In genomic region chr3:24525022-24525421, GRCh38 we compare ENCODE assay signal across 35 cellular contexts. TPM values are rescaled to one million over a fixed set of nuclear protein-coding genes. Genes with fewer than 3 reads are reported as not detected.
"Had no signal": no experiment of that assay in that cellular context is flagged by ENCODE, and none has a peak within 500 bp of the region (broad histone marks: within the 10 kb centered on the region; RNA-seq: fewer than 3 reads in every experiment).

No MANE protein-coding gene starts in this region.

- H3K36me3 ChIP-seq: ascending aorta, breast epithelium, cardiac muscle cell, colonic mucosa, gastrocnemius medialis, heart left ventricle, WERI-Rb-1 had no signal

- H3K9me3 ChIP-seq: ascending aorta, breast epithelium, colonic mucosa, gastrocnemius medialis, heart left ventricle had no signal

- H3K4me1 ChIP-seq: breast epithelium had no signal

- H3K36me3 Mint-ChIP-seq: activated naive CD4-positive, alpha-beta T cell treated with anti-CD3 and anti-CD28 coated beads, Interleukin-2, amount 10 ng/mL, durations not matched to agents 7 days and 5 days; activated naive CD8-positive, alpha-beta T cell treated with anti-CD3 and anti-CD28 coated beads, Interleukin-2, amount 10 ng/mL, durations not matched to agents 7 days and 5 days; brain had no signal

- DNase-seq: activated B cell treated with CpG ODN at 0.5 μM for 24 hours; activated CD4-positive, alpha-beta T cell treated with anti-CD3 and anti-CD28 coated beads for 48 hours; activated CD4-positive, alpha-beta T cell treated with anti-CD3 and anti-CD28 coated beads, Interleukin-2, amount 50 U/mL, for 1 hour; activated CD4-positive, alpha-beta T cell treated with anti-CD3 and anti-CD28 coated beads, Interleukin-2, amount 50 U/mL, for 48 hours; activated CD8-positive, alpha-beta memory T cell treated with anti-CD3 and anti-CD28 coated beads, Interleukin-2, amount 50 U/mL, for 48 hours; activated CD8-positive, alpha-beta T cell treated with anti-CD3 and anti-CD28 coated beads for 36 hours; activated gamma-delta T cell; activated naive CD4-positive, alpha-beta T cell; activated naive CD4-positive, alpha-beta T cell treated with anti-CD3 and anti-CD28 coated beads, Interleukin-2, amount 10 ng/mL, durations not matched to agents 7 days and 5 days; activated naive CD8-positive, alpha-beta T cell treated with anti-CD3 and anti-CD28 coated beads, Interleukin-2, amount 10 ng/mL, durations not matched to agents 7 days and 5 days; activated T-cell treated with anti-CD3 and anti-CD28 coated beads for 4 hours; activated T-cell treated with anti-CD3 and anti-CD28 coated beads, Interleukin-2, amount 50 U/mL, for 24 hours; activated T-cell treated with anti-CD3 and anti-CD28 coated beads, Interleukin-2, amount 50 U/mL, for 72 hours; central memory CD4-positive, alpha-beta T cell; cerebellar nuclear complex; colonic mucosa; effector CD8-positive, alpha-beta T cell; foreskin fibroblast; gastrocnemius medialis; glutamatergic neuron; heart left ventricle; T-helper 1 cell; T-helper 17 cell; T1000; WERI-Rb-1 had no signal

- H3K9me3 Mint-ChIP-seq: activated B cell treated with CpG ODN at 0.5 μM for 24 hours; activated CD8-positive, alpha-beta T cell treated with anti-CD3 and anti-CD28 coated beads for 36 hours; activated naive CD4-positive, alpha-beta T cell treated with anti-CD3 and anti-CD28 coated beads, Interleukin-2, amount 10 ng/mL, durations not matched to agents 7 days and 5 days; activated naive CD8-positive, alpha-beta T cell treated with anti-CD3 and anti-CD28 coated beads, Interleukin-2, amount 10 ng/mL, durations not matched to agents 7 days and 5 days; activated T-cell treated with anti-CD3 and anti-CD28 coated beads, Interleukin-2, amount 50 U/mL, for 24 hours; activated T-cell treated with anti-CD3 and anti-CD28 coated beads, Interleukin-2, amount 50 U/mL, for 72 hours; T-helper 2 cell treated with Interferon-gamma antibody and Interleukin-4, amounts not matched to agents 5 μg/mL and 100 μg/mL, for 36 hours had no signal

- H3K4me3 ChIP-seq: ascending aorta, breast epithelium, cardiac muscle cell, colonic mucosa, gastrocnemius medialis, heart left ventricle had no signal

- FAIRE-seq: endometrium, endothelial cell of umbilical vein had no signal

- H3K4me3 Mint-ChIP-seq: activated B cell treated with CpG ODN at 0.5 μM for 24 hours; activated CD8-positive, alpha-beta T cell treated with anti-CD3 and anti-CD28 coated beads for 36 hours; activated naive CD4-positive, alpha-beta T cell treated with anti-CD3 and anti-CD28 coated beads, Interleukin-2, amount 10 ng/mL, durations not matched to agents 7 days and 5 days; activated naive CD8-positive, alpha-beta T cell treated with anti-CD3 and anti-CD28 coated beads, Interleukin-2, amount 10 ng/mL, durations not matched to agents 7 days and 5 days; activated T-cell treated with anti-CD3 and anti-CD28 coated beads, Interleukin-2, amount 50 U/mL, for 24 hours; activated T-cell treated with anti-CD3 and anti-CD28 coated beads, Interleukin-2, amount 50 U/mL, for 72 hours; brain; T-helper 17 cell; T-helper 2 cell treated with Interferon-gamma antibody and Interleukin-4, amounts not matched to agents 5 μg/mL and 100 μg/mL, for 36 hours had no signal

- ATAC-seq: activated CD4-positive, CD25-positive, alpha-beta regulatory T cell treated with anti-CD3 and anti-CD28 coated beads, Interleukin-2, amount 50 U/mL, for 24 hours; activated CD8-positive, alpha-beta T cell treated with anti-CD3 and anti-CD28 coated beads for 36 hours; activated naive CD4-positive, alpha-beta T cell treated with anti-CD3 and anti-CD28 coated beads, Interleukin-2, amount 50 U/mL, for 72 hours; activated T-cell treated with anti-CD3 and anti-CD28 coated beads, Interleukin-2, amount 50 U/mL, for 72 hours; gastrocnemius medialis; heart left ventricle; T-helper 17 cell had no signal

- H3K27me3 ChIP-seq: ascending aorta, breast epithelium, gastrocnemius medialis had no signal

- H3K27ac ChIP-seq: ascending aorta, breast epithelium, cardiac muscle cell, colonic mucosa, gastrocnemius medialis, heart left ventricle, WERI-Rb-1 had no signal

- H3K4me1 Mint-ChIP-seq: activated naive CD4-positive, alpha-beta T cell treated with anti-CD3 and anti-CD28 coated beads, Interleukin-2, amount 10 ng/mL, durations not matched to agents 7 days and 5 days; activated naive CD8-positive, alpha-beta T cell treated with anti-CD3 and anti-CD28 coated beads, Interleukin-2, amount 10 ng/mL, durations not matched to agents 7 days and 5 days; T-helper 17 cell had no signal

- H3K27ac Mint-ChIP-seq: activated B cell treated with CpG ODN at 0.5 μM for 24 hours; activated CD8-positive, alpha-beta T cell treated with anti-CD3 and anti-CD28 coated beads for 36 hours; activated naive CD4-positive, alpha-beta T cell treated with anti-CD3 and anti-CD28 coated beads, Interleukin-2, amount 10 ng/mL, durations not matched to agents 7 days and 5 days; activated naive CD4-positive, alpha-beta T cell treated with anti-CD3 and anti-CD28 coated beads, Interleukin-2, amount 50 U/mL, for 72 hours; activated naive CD8-positive, alpha-beta T cell treated with anti-CD3 and anti-CD28 coated beads, Interleukin-2, amount 10 ng/mL, durations not matched to agents 7 days and 5 days; activated T-cell treated with anti-CD3 and anti-CD28 coated beads, Interleukin-2, amount 50 U/mL, for 24 hours; activated T-cell treated with anti-CD3 and anti-CD28 coated beads, Interleukin-2, amount 50 U/mL, for 72 hours; brain; T-helper 17 cell; T-helper 2 cell treated with Interferon-gamma antibody and Interleukin-4, amounts not matched to agents 5 μg/mL and 100 μg/mL, for 36 hours had no signal

RNA-seq across cellular contexts. Expression of gene THRB, which starts 30.4 kb away (rescaled TPM):
- total RNA-seq: activated CD8-positive, alpha-beta memory T cell treated with anti-CD3 and anti-CD28 coated beads for 36 hours; activated CD8-positive, alpha-beta T cell treated with anti-CD3 and anti-CD28 coated beads for 36 hours; activated naive CD4-positive, alpha-beta T cell treated with anti-CD3 and anti-CD28 coated beads, Interleukin-2, amount 50 U/mL, for 72 hours; activated naive CD8-positive, alpha-beta T cell treated with anti-CD3 and anti-CD28 coated beads, Interleukin-2, amount 10 ng/mL, durations not matched to agents 7 days and 5 days; activated T-cell treated with anti-CD3 and anti-CD28 coated beads, Interleukin-2, amount 50 U/mL, for 72 hours; endothelial cell of umbilical vein had no signal
